1 cellular context compared by ENCODE assay signal in the genomic region with DNA sequence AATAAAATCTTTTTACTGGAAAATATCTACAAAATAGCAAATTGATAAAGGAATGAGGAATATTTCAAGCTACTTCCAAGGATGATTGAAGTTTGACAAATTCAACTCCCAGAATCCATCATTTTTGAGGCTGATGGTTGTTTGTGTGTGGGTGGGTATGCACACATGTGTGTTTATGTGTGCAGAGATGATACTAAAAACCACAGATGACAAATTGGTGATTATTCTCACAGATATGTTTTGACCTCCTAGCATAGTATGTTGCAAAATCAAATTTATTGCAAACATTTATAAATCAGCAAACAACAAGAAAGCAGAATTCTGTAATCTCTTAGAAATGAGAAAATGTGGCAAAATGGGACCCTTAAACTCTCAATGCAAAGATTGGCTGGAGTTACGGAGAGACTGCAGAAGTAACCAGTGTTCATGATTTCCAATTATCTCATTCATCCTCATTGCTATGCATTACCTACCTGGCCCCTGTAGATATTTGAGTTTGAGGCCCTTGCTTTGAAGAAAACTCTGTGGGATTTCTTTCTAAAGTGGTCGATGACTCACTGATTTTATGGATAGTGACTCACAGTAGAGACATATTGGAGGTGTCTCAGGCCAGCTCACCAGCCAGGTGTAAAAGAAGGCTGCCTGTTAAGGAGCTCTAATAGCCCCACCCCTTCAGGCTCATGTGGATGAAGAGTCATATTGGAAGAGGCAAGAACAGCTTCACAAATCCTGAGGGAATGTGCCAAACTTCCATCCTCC.
TF ChIP-seq lines count a peak whose summit lies in the region.

No MANE protein-coding gene starts in this region.

TF ChIP-seq in HepG2, 621 proteins besides CTCF, POLR2A, EP300 and RAD21 (continued from another document):
- TF ChIP-seq, protein P1, sequence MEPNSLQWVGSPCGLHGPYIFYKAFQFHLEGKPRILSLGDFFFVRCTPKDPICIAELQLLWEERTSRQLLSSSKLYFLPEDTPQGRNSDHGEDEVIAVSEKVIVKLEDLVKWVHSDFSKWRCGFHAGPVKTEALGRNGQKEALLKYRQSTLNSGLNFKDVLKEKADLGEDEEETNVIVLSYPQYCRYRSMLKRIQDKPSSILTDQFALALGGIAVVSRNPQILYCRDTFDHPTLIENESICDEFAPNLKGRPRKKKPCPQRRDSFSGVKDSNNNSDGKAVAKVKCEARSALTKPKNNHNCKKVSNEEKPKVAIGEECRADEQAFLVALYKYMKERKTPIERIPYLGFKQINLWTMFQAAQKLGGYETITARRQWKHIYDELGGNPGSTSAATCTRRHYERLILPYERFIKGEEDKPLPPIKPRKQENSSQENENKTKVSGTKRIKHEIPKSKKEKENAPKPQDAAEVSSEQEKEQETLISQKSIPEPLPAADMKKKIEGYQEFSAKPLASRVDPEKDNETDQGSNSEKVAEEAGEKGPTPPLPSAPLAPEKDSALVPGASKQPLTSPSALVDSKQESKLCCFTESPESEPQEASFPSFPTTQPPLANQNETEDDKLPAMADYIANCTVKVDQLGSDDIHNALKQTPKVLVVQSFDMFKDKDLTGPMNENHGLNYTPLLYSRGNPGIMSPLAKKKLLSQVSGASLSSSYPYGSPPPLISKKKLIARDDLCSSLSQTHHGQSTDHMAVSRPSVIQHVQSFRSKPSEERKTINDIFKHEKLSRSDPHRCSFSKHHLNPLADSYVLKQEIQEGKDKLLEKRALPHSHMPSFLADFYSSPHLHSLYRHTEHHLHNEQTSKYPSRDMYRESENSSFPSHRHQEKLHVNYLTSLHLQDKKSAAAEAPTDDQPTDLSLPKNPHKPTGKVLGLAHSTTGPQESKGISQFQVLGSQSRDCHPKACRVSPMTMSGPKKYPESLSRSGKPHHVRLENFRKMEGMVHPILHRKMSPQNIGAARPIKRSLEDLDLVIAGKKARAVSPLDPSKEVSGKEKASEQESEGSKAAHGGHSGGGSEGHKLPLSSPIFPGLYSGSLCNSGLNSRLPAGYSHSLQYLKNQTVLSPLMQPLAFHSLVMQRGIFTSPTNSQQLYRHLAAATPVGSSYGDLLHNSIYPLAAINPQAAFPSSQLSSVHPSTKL (CRISPR knock-in tag; IDR thresholded peaks at IDR 0.05): 0 out of 2 replicates have a peak, but pooled peaks have one; percentile 10
- TF ChIP-seq NCOA1 (CRISPR knock-in tag; IDR thresholded peaks at IDR 0.05): no peak
- TF ChIP-seq GLI4 (CRISPR knock-in tag; IDR thresholded peaks at IDR 0.05; ENCODE audit: borderline replicate concordance): no peak
- TF ChIP-seq HOXA9 (CRISPR knock-in tag; IDR thresholded peaks at IDR 0.05; ENCODE audit: borderline replicate concordance): no peak
- no peak for TF ChIP-seq GATAD1 (CRISPR knock-in tag; IDR thresholded peaks at IDR 0.05)
- TF ChIP-seq PAX8 (CRISPR knock-in tag; IDR thresholded peaks at IDR 0.05; ENCODE audit: borderline replicate concordance): no peak
- TF ChIP-seq, protein P2, sequence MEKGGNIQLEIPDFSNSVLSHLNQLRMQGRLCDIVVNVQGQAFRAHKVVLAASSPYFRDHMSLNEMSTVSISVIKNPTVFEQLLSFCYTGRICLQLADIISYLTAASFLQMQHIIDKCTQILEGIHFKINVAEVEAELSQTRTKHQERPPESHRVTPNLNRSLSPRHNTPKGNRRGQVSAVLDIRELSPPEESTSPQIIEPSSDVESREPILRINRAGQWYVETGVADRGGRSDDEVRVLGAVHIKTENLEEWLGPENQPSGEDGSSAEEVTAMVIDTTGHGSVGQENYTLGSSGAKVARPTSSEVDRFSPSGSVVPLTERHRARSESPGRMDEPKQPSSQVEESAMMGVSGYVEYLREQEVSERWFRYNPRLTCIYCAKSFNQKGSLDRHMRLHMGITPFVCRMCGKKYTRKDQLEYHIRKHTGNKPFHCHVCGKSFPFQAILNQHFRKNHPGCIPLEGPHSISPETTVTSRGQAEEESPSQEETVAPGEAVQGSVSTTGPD (CRISPR knock-in tag; IDR thresholded peaks at IDR 0.05): no peak
- TF ChIP-seq, protein P3, sequence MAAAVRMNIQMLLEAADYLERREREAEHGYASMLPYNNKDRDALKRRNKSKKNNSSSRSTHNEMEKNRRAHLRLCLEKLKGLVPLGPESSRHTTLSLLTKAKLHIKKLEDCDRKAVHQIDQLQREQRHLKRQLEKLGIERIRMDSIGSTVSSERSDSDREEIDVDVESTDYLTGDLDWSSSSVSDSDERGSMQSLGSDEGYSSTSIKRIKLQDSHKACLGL (CRISPR knock-in tag; IDR thresholded peaks at IDR 0.05): no peak
- no peak for TF ChIP-seq SOX6 (IDR thresholded peaks at IDR 0.05)
- no peak for TF ChIP-seq SOX6 (CRISPR knock-in tag; IDR thresholded peaks at IDR 0.05)
- no peak for TF ChIP-seq ZNF256 (CRISPR knock-in tag; conservative IDR thresholded peaks at IDR 0.05)
- TF ChIP-seq FOSL2 (CRISPR knock-in tag; IDR thresholded peaks at IDR 0.05): peak; percentile 88
- TF ChIP-seq, protein P4, sequence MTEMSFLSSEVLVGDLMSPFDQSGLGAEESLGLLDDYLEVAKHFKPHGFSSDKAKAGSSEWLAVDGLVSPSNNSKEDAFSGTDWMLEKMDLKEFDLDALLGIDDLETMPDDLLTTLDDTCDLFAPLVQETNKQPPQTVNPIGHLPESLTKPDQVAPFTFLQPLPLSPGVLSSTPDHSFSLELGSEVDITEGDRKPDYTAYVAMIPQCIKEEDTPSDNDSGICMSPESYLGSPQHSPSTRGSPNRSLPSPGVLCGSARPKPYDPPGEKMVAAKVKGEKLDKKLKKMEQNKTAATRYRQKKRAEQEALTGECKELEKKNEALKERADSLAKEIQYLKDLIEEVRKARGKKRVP (CRISPR knock-in tag; IDR thresholded peaks at IDR 0.05): no peak
- no peak for TF ChIP-seq PAWR (CRISPR knock-in tag; IDR thresholded peaks at IDR 0.05; ENCODE audit: borderline replicate concordance)
- no peak for TF ChIP-seq ARID2 (CRISPR knock-in tag; IDR thresholded peaks at IDR 0.05; ENCODE audit: borderline replicate concordance)
- TF ChIP-seq RARA (CRISPR knock-in tag; IDR thresholded peaks at IDR 0.05): no peak
- no peak for TF ChIP-seq HNF4A (CRISPR knock-in tag; IDR thresholded peaks at IDR 0.05)
- TF ChIP-seq, protein P5, sequence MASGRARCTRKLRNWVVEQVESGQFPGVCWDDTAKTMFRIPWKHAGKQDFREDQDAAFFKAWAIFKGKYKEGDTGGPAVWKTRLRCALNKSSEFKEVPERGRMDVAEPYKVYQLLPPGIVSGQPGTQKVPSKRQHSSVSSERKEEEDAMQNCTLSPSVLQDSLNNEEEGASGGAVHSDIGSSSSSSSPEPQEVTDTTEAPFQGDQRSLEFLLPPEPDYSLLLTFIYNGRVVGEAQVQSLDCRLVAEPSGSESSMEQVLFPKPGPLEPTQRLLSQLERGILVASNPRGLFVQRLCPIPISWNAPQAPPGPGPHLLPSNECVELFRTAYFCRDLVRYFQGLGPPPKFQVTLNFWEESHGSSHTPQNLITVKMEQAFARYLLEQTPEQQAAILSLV (CRISPR knock-in tag; IDR thresholded peaks at IDR 0.05; ENCODE audit: borderline replicate concordance): no peak
- TF ChIP-seq ZNF569 (CRISPR knock-in tag; IDR thresholded peaks at IDR 0.05; ENCODE audit: borderline replicate concordance): no peak
- no peak for TF ChIP-seq ZMYM2 (CRISPR knock-in tag; IDR thresholded peaks at IDR 0.05)
- no peak for TF ChIP-seq SAP130 (CRISPR knock-in tag; IDR thresholded peaks at IDR 0.05; ENCODE audit: low read depth)
- TF ChIP-seq, protein P6, sequence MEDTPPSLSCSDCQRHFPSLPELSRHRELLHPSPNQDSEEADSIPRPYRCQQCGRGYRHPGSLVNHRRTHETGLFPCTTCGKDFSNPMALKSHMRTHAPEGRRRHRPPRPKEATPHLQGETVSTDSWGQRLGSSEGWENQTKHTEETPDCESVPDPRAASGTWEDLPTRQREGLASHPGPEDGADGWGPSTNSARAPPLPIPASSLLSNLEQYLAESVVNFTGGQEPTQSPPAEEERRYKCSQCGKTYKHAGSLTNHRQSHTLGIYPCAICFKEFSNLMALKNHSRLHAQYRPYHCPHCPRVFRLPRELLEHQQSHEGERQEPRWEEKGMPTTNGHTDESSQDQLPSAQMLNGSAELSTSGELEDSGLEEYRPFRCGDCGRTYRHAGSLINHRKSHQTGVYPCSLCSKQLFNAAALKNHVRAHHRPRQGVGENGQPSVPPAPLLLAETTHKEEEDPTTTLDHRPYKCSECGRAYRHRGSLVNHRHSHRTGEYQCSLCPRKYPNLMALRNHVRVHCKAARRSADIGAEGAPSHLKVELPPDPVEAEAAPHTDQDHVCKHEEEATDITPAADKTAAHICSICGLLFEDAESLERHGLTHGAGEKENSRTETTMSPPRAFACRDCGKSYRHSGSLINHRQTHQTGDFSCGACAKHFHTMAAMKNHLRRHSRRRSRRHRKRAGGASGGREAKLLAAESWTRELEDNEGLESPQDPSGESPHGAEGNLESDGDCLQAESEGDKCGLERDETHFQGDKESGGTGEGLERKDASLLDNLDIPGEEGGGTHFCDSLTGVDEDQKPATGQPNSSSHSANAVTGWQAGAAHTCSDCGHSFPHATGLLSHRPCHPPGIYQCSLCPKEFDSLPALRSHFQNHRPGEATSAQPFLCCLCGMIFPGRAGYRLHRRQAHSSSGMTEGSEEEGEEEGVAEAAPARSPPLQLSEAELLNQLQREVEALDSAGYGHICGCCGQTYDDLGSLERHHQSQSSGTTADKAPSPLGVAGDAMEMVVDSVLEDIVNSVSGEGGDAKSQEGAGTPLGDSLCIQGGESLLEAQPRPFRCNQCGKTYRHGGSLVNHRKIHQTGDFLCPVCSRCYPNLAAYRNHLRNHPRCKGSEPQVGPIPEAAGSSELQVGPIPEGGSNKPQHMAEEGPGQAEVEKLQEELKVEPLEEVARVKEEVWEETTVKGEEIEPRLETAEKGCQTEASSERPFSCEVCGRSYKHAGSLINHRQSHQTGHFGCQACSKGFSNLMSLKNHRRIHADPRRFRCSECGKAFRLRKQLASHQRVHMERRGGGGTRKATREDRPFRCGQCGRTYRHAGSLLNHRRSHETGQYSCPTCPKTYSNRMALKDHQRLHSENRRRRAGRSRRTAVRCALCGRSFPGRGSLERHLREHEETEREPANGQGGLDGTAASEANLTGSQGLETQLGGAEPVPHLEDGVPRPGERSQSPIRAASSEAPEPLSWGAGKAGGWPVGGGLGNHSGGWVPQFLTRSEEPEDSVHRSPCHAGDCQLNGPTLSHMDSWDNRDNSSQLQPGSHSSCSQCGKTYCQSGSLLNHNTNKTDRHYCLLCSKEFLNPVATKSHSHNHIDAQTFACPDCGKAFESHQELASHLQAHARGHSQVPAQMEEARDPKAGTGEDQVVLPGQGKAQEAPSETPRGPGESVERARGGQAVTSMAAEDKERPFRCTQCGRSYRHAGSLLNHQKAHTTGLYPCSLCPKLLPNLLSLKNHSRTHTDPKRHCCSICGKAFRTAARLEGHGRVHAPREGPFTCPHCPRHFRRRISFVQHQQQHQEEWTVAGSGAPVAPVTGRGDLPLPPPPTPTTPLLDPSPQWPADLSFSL (CRISPR knock-in tag; IDR thresholded peaks at IDR 0.05): no peak
- TF ChIP-seq ZSCAN12 (CRISPR knock-in tag; IDR thresholded peaks at IDR 0.05): no peak
- peak; percentile 37; the same call in 1 of the 2 replicates for TF ChIP-seq CREB1 (IDR thresholded peaks at IDR 0.05)
- no peak for TF ChIP-seq CREB1 (CRISPR knock-in tag; IDR thresholded peaks at IDR 0.05)
